27 cellular contexts compared by ENCODE assay signal in the genomic region with DNA sequence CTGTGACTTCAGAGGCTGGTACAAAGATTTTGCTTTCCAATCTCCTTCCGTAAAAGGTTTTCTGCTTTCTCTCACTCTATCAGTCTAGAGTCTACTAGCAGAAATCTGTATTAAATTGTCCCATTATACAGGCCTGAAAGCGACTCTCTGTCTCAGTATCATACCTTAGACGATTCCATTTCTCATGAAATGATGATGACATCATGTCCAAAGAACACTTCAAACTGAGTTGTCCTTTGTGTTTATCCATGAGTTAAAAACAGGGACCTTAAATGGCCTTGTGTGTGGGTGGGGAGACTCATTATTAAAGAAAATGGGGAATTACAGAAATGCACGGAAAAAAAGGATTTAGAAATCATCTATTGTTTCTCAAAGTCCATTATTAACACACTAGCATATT. TPM values are rescaled to one million over a fixed set of nuclear protein-coding genes. Genes with fewer than 3 reads are reported as not detected.
DNase-seq lines count a peak whose midpoint lies in the region; ATAC-seq and TF ChIP-seq lines count a peak whose summit lies in the region.
"Had no signal": no experiment of that assay in that cellular context is flagged by ENCODE, and none has a peak within 500 bp of the region (broad histone marks: within the 10 kb centered on the region; RNA-seq: fewer than 3 reads in every experiment).

No MANE protein-coding gene starts in this region.

- no peak for TF ChIP-seq POLR2A in adrenal gland (IDR thresholded peaks at IDR 0.05)

- DNase-seq in COLO829 (ENCODE audit: low spot score) (peak; percentile 36), M059J (ENCODE audit: low read depth) (peak; percentile 35), dermis blood vessel endothelial cell (peak; percentile 42), renal cortical epithelial cell (ENCODE audit: low read depth) (peak; percentile 46), adrenal gland (no peak), medulla oblongata (ENCODE audit: extremely low spot score) (no peak), right atrium auricular region (ENCODE audit: low spot score) (no peak)
- DNase-seq: activated CD4-positive, alpha-beta T cell treated with anti-CD3 and anti-CD28 coated beads, Interleukin-2, amount 50 U/mL, for 1 hour; activated naive CD4-positive, alpha-beta T cell treated with Interleukin-2 at 50 U/mL for 16 hours; activated T-cell treated with anti-CD3 and anti-CD28 coated beads, Interleukin-2, amount 50 U/mL, for 4 hours; amniotic stem cell; COR-L47; DMS79; effector CD4-positive, alpha-beta T cell; foreskin fibroblast; GDM1; kidney glomerular epithelial cell; NCI-H1092; NCI-H1694 treated with DMSO at 0.1 percent for 48 hours; NCI-H526; NK-92 treated with Interleukin-12 subunit alpha and Interleukin-12 subunit beta, amount 100 ng/mL, for 24 hours; PC-3; SHP77; SW 1271; T1000 had no signal

- intact Hi-C loops in adrenal gland (cut with DNase I): no loop called here

- WGBS in adrenal gland, 4 donors: 61 to 76% (median 70%) methylated on average over 4 of the region's 4 CpGs

- ATAC-seq in HG03521 (IDR thresholded peaks at IDR 0.05; ENCODE audit: unreplicated experiment): no peak
- ATAC-seq: activated T-cell treated with anti-CD3 and anti-CD28 coated beads, Interleukin-2, amount 50 U/mL, for 4 hours; PC-3 had no signal

- no peak overlapping the region for H3K27ac ChIP-seq in adrenal gland
- H3K27ac ChIP-seq in right atrium auricular region: peak overlapping the region in 1 of 2 donors; percentile 20
- H3K27ac ChIP-seq: neural progenitor cell had no signal

- H3K4me1 ChIP-seq in adrenal gland (replicated peaks in 1 of 2) (peaks cover 11 to 68% of the 10 kb centered on the region in 2 donors), right atrium auricular region (peaks cover 0 to 33% of the 10 kb centered on the region in 2 donors)

- H3K36me3 ChIP-seq in adrenal gland (replicated peaks in 1 of 2): no peaks in the 10 kb centered on the region
- H3K36me3 ChIP-seq in right atrium auricular region: no peaks in the 10 kb centered on the region
- H3K36me3 ChIP-seq: neural progenitor cell had no signal

- H3K4me3 ChIP-seq in adrenal gland (no peak overlapping the region), right atrium auricular region (no peak overlapping the region)
- H3K4me3 ChIP-seq: neural progenitor cell had no signal

- H3K9me3 ChIP-seq in adrenal gland (replicated peaks in 1 of 3) (no peaks in the 10 kb centered on the region), right atrium auricular region (no peaks in the 10 kb centered on the region)

- TF ChIP-seq CTCF in adrenal gland (IDR thresholded peaks at IDR 0.05) (no peak), right atrium auricular region (IDR thresholded peaks at IDR 0.05) (no peak)

- H3K27me3 ChIP-seq in adrenal gland: no peaks in the 10 kb centered on the region
- no peaks in the 10 kb centered on the region for H3K27me3 ChIP-seq in right atrium auricular region
- H3K27me3 ChIP-seq: neural progenitor cell had no signal

RNA-seq across cellular contexts. Expression of gene SLC44A3, which starts 21.0 kb away (rescaled TPM):
- 1.4 and 2.8 TPM in 2 replicates for total RNA-seq in M059J (2014; rRNA removed; shearing (Covaris generic))
- total RNA-seq in dermis blood vessel endothelial cell: 2.9 and 3.0 TPM in 2 replicates
- total RNA-seq in renal cortical epithelial cell: 12.7 and 54.5 TPM in 2 replicates
- 10 to 100 TPM in 3 of 8 donors, 1 to 10 TPM in 5; 6.6 to 26.2 (median 9.5) TPM for total RNA-seq in adrenal gland
- polyA plus RNA-seq in adrenal gland: 10 to 100 TPM in 1 of 3 donors, 1 to 10 TPM in 2; 4.2 to 21.0 (median 7.3) TPM
- 1 to 10 TPM; 2.7 to 9.5 TPM for total RNA-seq in right atrium auricular region

Comparison
In these comparisons a context has a peak if more than half of its experiments do, and no peak if none do; other contexts are left out.
1. DNase-seq: peak in COLO829 (single experiment), M059J (single experiment), dermis blood vessel endothelial cell (single experiment) and renal cortical epithelial cell (single experiment); none in adrenal gland (0 of 7), medulla oblongata (single experiment) and right atrium auricular region (single experiment).